10 cellular contexts compared by ENCODE assay signal in genomic region chr17:40347319-40348135, GRCh38. TPM values are rescaled to one million over a fixed set of nuclear protein-coding genes. Genes with fewer than 3 reads are reported as not detected.
DNase-seq lines count a peak whose midpoint lies in the region; ATAC-seq, FAIRE-seq and TF ChIP-seq lines count a peak whose summit lies in the region.
"Had no signal": no experiment of that assay in that cellular context is flagged by ENCODE, and none has a peak within 500 bp of the region (broad histone marks: within the 10 kb centered on the region; RNA-seq: fewer than 3 reads in every experiment).

No MANE protein-coding gene starts in this region.

- no peaks in the 10 kb centered on the region for H3K9me3 Mint-ChIP-seq in activated naive CD4-positive, alpha-beta T cell treated with anti-CD3 and anti-CD28 coated beads, Interleukin-2, amount 10 ng/mL, durations not matched to agents 7 days and 5 days
- no peaks in the 10 kb centered on the region for H3K9me3 Mint-ChIP-seq in effector memory CD8-positive, alpha-beta T cell
- H3K9me3 Mint-ChIP-seq in type B pancreatic cell: no peaks in the 10 kb centered on the region

- TF ChIP-seq CTCF in type B pancreatic cell (conservative IDR thresholded peaks at IDR 0.05): no peak

- H3K27me3 Mint-ChIP-seq in activated naive CD4-positive, alpha-beta T cell treated with anti-CD3 and anti-CD28 coated beads, Interleukin-2, amount 10 ng/mL, durations not matched to agents 7 days and 5 days: no peaks in the 10 kb centered on the region
- H3K27me3 Mint-ChIP-seq in effector memory CD8-positive, alpha-beta T cell: no peaks in the 10 kb centered on the region
- no peaks in the 10 kb centered on the region for H3K27me3 Mint-ChIP-seq in type B pancreatic cell

- no peak for FAIRE-seq in GM19239 (lab: Jason Lieb, UNC)

- no peak overlapping the region for H3K4me3 Mint-ChIP-seq in activated naive CD4-positive, alpha-beta T cell treated with anti-CD3 and anti-CD28 coated beads, Interleukin-2, amount 10 ng/mL, durations not matched to agents 7 days and 5 days
- peak overlapping the region; percentile 48 to 79 for H3K4me3 Mint-ChIP-seq in effector memory CD8-positive, alpha-beta T cell
- peak overlapping the region; percentile 62 for H3K4me3 Mint-ChIP-seq in type B pancreatic cell

- H3K4me1 Mint-ChIP-seq in activated naive CD4-positive, alpha-beta T cell treated with anti-CD3 and anti-CD28 coated beads, Interleukin-2, amount 10 ng/mL, durations not matched to agents 7 days and 5 days: peaks cover 79% of the 10 kb centered on the region
- H3K4me1 Mint-ChIP-seq in effector memory CD8-positive, alpha-beta T cell (ENCODE audit: low read depth in 2 of 2): peaks cover 55 to 79% of the 10 kb centered on the region in 2 donors
- peaks cover 74% of the 10 kb centered on the region for H3K4me1 Mint-ChIP-seq in type B pancreatic cell (ENCODE audit: unreplicated experiment)

- CTCF ChIA-PET in activated naive CD4-positive, alpha-beta T cell treated with anti-CD3 and anti-CD28 coated beads, Interleukin-2, amount 10 ng/mL, durations not matched to agents 7 days and 5 days (lab: Charles Lee): interaction anchor here (0.9 to 1.5 kb wide), 3 partner anchors 40 to 47 kb away, joined by 3 to 6 read pairs (median 3); no protein-coding TSS in a partner anchor

- peak overlapping the region; percentile 76 for H3K27ac Mint-ChIP-seq in activated naive CD4-positive, alpha-beta T cell treated with anti-CD3 and anti-CD28 coated beads, Interleukin-2, amount 10 ng/mL, durations not matched to agents 7 days and 5 days
- H3K27ac Mint-ChIP-seq in effector memory CD8-positive, alpha-beta T cell: peak overlapping the region; percentile 96 to 97
- H3K27ac Mint-ChIP-seq in type B pancreatic cell: no peak overlapping the region

- H3K36me3 Mint-ChIP-seq in activated naive CD4-positive, alpha-beta T cell treated with anti-CD3 and anti-CD28 coated beads, Interleukin-2, amount 10 ng/mL, durations not matched to agents 7 days and 5 days: peaks cover 33% of the 10 kb centered on the region
- peaks cover 82% of the 10 kb centered on the region for H3K36me3 Mint-ChIP-seq in effector memory CD8-positive, alpha-beta T cell (ENCODE audit: insufficient read depth)
- peaks cover 13% of the 10 kb centered on the region for H3K36me3 Mint-ChIP-seq in type B pancreatic cell

- DNase-seq in activated naive CD4-positive, alpha-beta T cell treated with anti-CD3 and anti-CD28 coated beads, Interleukin-2, amount 10 ng/mL, durations not matched to agents 7 days and 5 days: no peak
- no peak for DNase-seq in activated naive CD4-positive, alpha-beta T cell (lab: John Stamatoyannopoulos, UW)
- no peak for DNase-seq in effector memory CD8-positive, alpha-beta T cell
- DNase-seq in myocyte (ENCODE audit: low read depth): peak; percentile 53
- no peak for DNase-seq in type B pancreatic cell (ENCODE audit: extremely low spot score, unreplicated experiment)
- DNase-seq in GM19239 (ENCODE audit: insufficient read length, low spot score): no peak
- DNase-seq: activated T-cell treated with anti-CD3 and anti-CD28 coated beads, Interleukin-2, amount 50 U/mL, for 48 hours; NCI-H774 had no signal

- ATAC-seq in effector memory CD8-positive, alpha-beta T cell (replicated peaks): peak; percentile 2
- no peak for ATAC-seq in HG03354 (IDR thresholded peaks at IDR 0.05; ENCODE audit: poor library complexity, severe bottlenecking, unreplicated experiment)
- ATAC-seq in HG02840 (IDR thresholded peaks at IDR 0.05; ENCODE audit: low FRiP score, unreplicated experiment): no peak

RNA-seq across cellular contexts. Expression of gene GJD3, which starts 17.0 kb away (rescaled TPM):
- total RNA-seq in myocyte: not detected in 2 replicates
- polyA plus RNA-seq in myocyte (2012): 0.90 TPM
- total RNA-seq in type B pancreatic cell (ENCODE audit: low replicate concordance): 0.36 and 0.43 TPM in 2 replicates

RNA-seq across cellular contexts. Expression of gene RARA, which starts 38.5 kb away (rescaled TPM):
- 37.2 and 39.2 TPM in 2 replicates for total RNA-seq in myocyte
- 72.7 TPM for polyA plus RNA-seq in myocyte (2012)
- 23.8 and 34.3 TPM in 2 replicates for total RNA-seq in type B pancreatic cell (ENCODE audit: low replicate concordance)

RNA-seq across cellular contexts. Expression of gene CDC6, which starts 59.8 kb away (rescaled TPM):
- total RNA-seq in myocyte (2.6 and 3.8 TPM in 2 replicates), type B pancreatic cell (ENCODE audit: low replicate concordance) (23.2 and 50.3 TPM in 2 replicates)
- 2.9 TPM for polyA plus RNA-seq in myocyte (2012)
